19 cellular contexts compared by ENCODE assay signal in genomic region chr2:197149546-197149945, GRCh38.
A peak's percentile ranks its signal among the peaks of the same experiment; 100 is the strongest.
DNase-seq lines count a peak whose midpoint lies in the region; ATAC-seq, FAIRE-seq and TF ChIP-seq lines count a peak whose summit lies in the region.
"Had no signal": no experiment of that assay in that cellular context is flagged by ENCODE, and none has a peak within 500 bp of the region (broad histone marks: within the 10 kb centered on the region; RNA-seq: fewer than 3 reads in every experiment).

No MANE protein-coding gene starts in this region.

- intact Hi-C loops in activated CD4-positive, alpha-beta memory T cell treated with anti-CD3 and anti-CD28 coated beads for 36 hours (cut with micrococcal nuclease), result no loop called here
- intact Hi-C loops in activated B cell treated with CpG ODN at 0.5 μM for 24 hours (cut with micrococcal nuclease), result loop anchor here (10.0 kb wide), 1 partner anchor 1495 kb away; the partner anchor contains the start of gene SLC39A10
- intact Hi-C loops in adrenal gland (cut with DNase I), result no loop called here

- TF ChIP-seq CTCF in activated B cell treated with CpG ODN at 0.5 μM for 24 hours (IDR thresholded peaks at IDR 0.05) (no peak), adrenal gland (IDR thresholded peaks at IDR 0.05) (no peak)

- H3K27ac Mint-ChIP-seq in activated CD4-positive, alpha-beta memory T cell treated with anti-CD3 and anti-CD28 coated beads for 36 hours, result peak overlapping the region; percentile 64
- H3K27ac Mint-ChIP-seq in activated CD4-positive, alpha-beta memory T cell treated with anti-CD3 and anti-CD28 coated beads, Interleukin-2, amount 10 ng/mL, durations not matched to agents 7 days and 5 days, result no peak overlapping the region
- peak overlapping the region; percentile 97 for H3K27ac Mint-ChIP-seq in activated B cell treated with CpG ODN at 0.5 μM for 24 hours
- peak overlapping the region; percentile 28 to 33 for H3K27ac Mint-ChIP-seq in natural killer cell treated with Interleukin-12 subunit alpha and Interleukin-12 subunit beta and Interleukin-15 and Interleukin-18, amount 100 ng/mL, for 72 hours

- no peaks in the 10 kb centered on the region for H3K9me3 Mint-ChIP-seq in activated CD4-positive, alpha-beta memory T cell treated with anti-CD3 and anti-CD28 coated beads for 36 hours
- H3K9me3 Mint-ChIP-seq in activated CD4-positive, alpha-beta memory T cell treated with anti-CD3 and anti-CD28 coated beads, Interleukin-2, amount 10 ng/mL, durations not matched to agents 7 days and 5 days, result no peaks in the 10 kb centered on the region
- H3K9me3 Mint-ChIP-seq in activated B cell treated with CpG ODN at 0.5 μM for 24 hours, result peaks cover 1% of the 10 kb centered on the region
- H3K9me3 Mint-ChIP-seq in natural killer cell treated with Interleukin-12 subunit alpha and Interleukin-12 subunit beta and Interleukin-15 and Interleukin-18, amount 100 ng/mL, for 72 hours, result no peaks in the 10 kb centered on the region

- no peak overlapping the region for H3K4me3 Mint-ChIP-seq in activated CD4-positive, alpha-beta memory T cell treated with anti-CD3 and anti-CD28 coated beads for 36 hours
- no peak overlapping the region for H3K4me3 Mint-ChIP-seq in activated CD4-positive, alpha-beta memory T cell treated with anti-CD3 and anti-CD28 coated beads, Interleukin-2, amount 10 ng/mL, durations not matched to agents 7 days and 5 days
- peak overlapping the region; percentile 13 for H3K4me3 Mint-ChIP-seq in activated B cell treated with CpG ODN at 0.5 μM for 24 hours
- H3K4me3 Mint-ChIP-seq in natural killer cell treated with Interleukin-12 subunit alpha and Interleukin-12 subunit beta and Interleukin-15 and Interleukin-18, amount 100 ng/mL, for 72 hours, result no peak overlapping the region

- no peaks in the 10 kb centered on the region for H3K27me3 ChIP-seq in adrenal gland
- H3K27me3 ChIP-seq: BE2C, uterus had no signal

- no peak overlapping the region for H3K27ac ChIP-seq in adrenal gland
- H3K27ac ChIP-seq: coronary artery, GM23248, psoas muscle, uterus had no signal

- FAIRE-seq in GM12891 (lab: Jason Lieb, UNC) (peak; percentile 88), H54 (lab: Jason Lieb, UNC) (no peak)
- FAIRE-seq: A204.1 had no signal

- DNase-seq in activated CD4-positive, alpha-beta memory T cell treated with anti-CD3 and anti-CD28 coated beads for 36 hours, result no peak
- no peak for DNase-seq in activated CD4-positive, alpha-beta memory T cell treated with anti-CD3 and anti-CD28 coated beads, Interleukin-2, amount 10 ng/mL, durations not matched to agents 7 days and 5 days
- DNase-seq in GM12891 (ENCODE audit: insufficient read length, low spot score) (no peak), activated B cell treated with CpG ODN at 0.5 μM for 24 hours (no peak), adrenal gland (no peak), H54 (ENCODE audit: insufficient read length, low spot score) (no peak), UCSD-AML1 (lab: John Stamatoyannopoulos, UW; ENCODE audit: unreplicated experiment) (no peak)
- DNase-seq in natural killer cell treated with Interleukin-12 subunit alpha and Interleukin-12 subunit beta and Interleukin-15 and Interleukin-18, amount 100 ng/mL, for 72 hours (ENCODE audit: low spot score), result no peak
- DNase-seq: activated CD4-positive, alpha-beta T cell treated with anti-CD3 and anti-CD28 coated beads for 4 hours; activated T-cell treated with anti-CD3 and anti-CD28 coated beads, Interleukin-2, amount 50 U/mL, for 1 hour; BE2C; GM23248; KBM-7; NCI-H187; psoas muscle; stimulated activated CD4-positive, alpha-beta T cell treated with anti-CD3 and anti-CD28 coated beads, Interleukin-4, amount 100 ng/mL, for 1 hour; uterus had no signal

- no peaks in the 10 kb centered on the region for H3K9me3 ChIP-seq in adrenal gland (replicated peaks in 1 of 3)
- H3K9me3 ChIP-seq: BE2C, psoas muscle, uterus had no signal

- H3K27me3 Mint-ChIP-seq in activated CD4-positive, alpha-beta memory T cell treated with anti-CD3 and anti-CD28 coated beads for 36 hours, result no peaks in the 10 kb centered on the region
- no peaks in the 10 kb centered on the region for H3K27me3 Mint-ChIP-seq in activated CD4-positive, alpha-beta memory T cell treated with anti-CD3 and anti-CD28 coated beads, Interleukin-2, amount 10 ng/mL, durations not matched to agents 7 days and 5 days
- no peaks in the 10 kb centered on the region for H3K27me3 Mint-ChIP-seq in activated B cell treated with CpG ODN at 0.5 μM for 24 hours
- H3K27me3 Mint-ChIP-seq in natural killer cell treated with Interleukin-12 subunit alpha and Interleukin-12 subunit beta and Interleukin-15 and Interleukin-18, amount 100 ng/mL, for 72 hours, result no peaks in the 10 kb centered on the region

- TF ChIP-seq POLR2A in GM12891 (IDR thresholded peaks at IDR 0.05; ENCODE audit: low read depth, low read length) (no peak), adrenal gland (IDR thresholded peaks at IDR 0.05) (no peak), H54 (IDR thresholded peaks at IDR 0.05; ENCODE audit: low read depth, low read length) (no peak)

- H3K4me3 ChIP-seq in adrenal gland, result no peak overlapping the region
- H3K4me3 ChIP-seq: coronary artery, GM23248, psoas muscle, uterus had no signal

- ATAC-seq in activated B cell treated with CpG ODN at 0.5 μM for 24 hours (ENCODE audit: low read depth), result no peak
- no peak for ATAC-seq in natural killer cell treated with Interleukin-12 subunit alpha and Interleukin-12 subunit beta and Interleukin-15 and Interleukin-18, amount 100 ng/mL, for 72 hours
- ATAC-seq: psoas muscle had no signal

- peaks cover 17 to 44% of the 10 kb centered on the region in 2 donors for H3K4me1 ChIP-seq in adrenal gland (replicated peaks in 1 of 2)
- H3K4me1 ChIP-seq: psoas muscle, uterus had no signal

- peaks cover 80% of the 10 kb centered on the region for H3K4me1 Mint-ChIP-seq in activated CD4-positive, alpha-beta memory T cell treated with anti-CD3 and anti-CD28 coated beads for 36 hours (ENCODE audit: low read depth)
- H3K4me1 Mint-ChIP-seq in activated CD4-positive, alpha-beta memory T cell treated with anti-CD3 and anti-CD28 coated beads, Interleukin-2, amount 10 ng/mL, durations not matched to agents 7 days and 5 days, result peaks cover 71% of the 10 kb centered on the region
- peaks cover 94% of the 10 kb centered on the region for H3K4me1 Mint-ChIP-seq in activated B cell treated with CpG ODN at 0.5 μM for 24 hours
- peaks cover 59 to 78% of the 10 kb centered on the region in 2 donors for H3K4me1 Mint-ChIP-seq in natural killer cell treated with Interleukin-12 subunit alpha and Interleukin-12 subunit beta and Interleukin-15 and Interleukin-18, amount 100 ng/mL, for 72 hours (ENCODE audit: low read depth in 2 of 2)

- H3K36me3 ChIP-seq in adrenal gland (replicated peaks in 1 of 2), result no peaks in the 10 kb centered on the region
- H3K36me3 ChIP-seq: BE2C, uterus had no signal

- WGBS in adrenal gland, 4 donors, result 91 to 99% (median 95%) methylated on average over 4 of the region's 4 CpGs

- peaks cover 7% of the 10 kb centered on the region for H3K36me3 Mint-ChIP-seq in activated CD4-positive, alpha-beta memory T cell treated with anti-CD3 and anti-CD28 coated beads for 36 hours
- H3K36me3 Mint-ChIP-seq in activated CD4-positive, alpha-beta memory T cell treated with anti-CD3 and anti-CD28 coated beads, Interleukin-2, amount 10 ng/mL, durations not matched to agents 7 days and 5 days (ENCODE audit: low read depth), result peaks cover 55% of the 10 kb centered on the region
- H3K36me3 Mint-ChIP-seq in activated B cell treated with CpG ODN at 0.5 μM for 24 hours (ENCODE audit: low read depth), result peaks cover 15% of the 10 kb centered on the region
- peaks cover 7% of the 10 kb centered on the region for H3K36me3 Mint-ChIP-seq in natural killer cell treated with Interleukin-12 subunit alpha and Interleukin-12 subunit beta and Interleukin-15 and Interleukin-18, amount 100 ng/mL, for 72 hours

- POLR2A ChIA-PET in activated CD4-positive, alpha-beta memory T cell treated with anti-CD3 and anti-CD28 coated beads for 36 hours (lab: Charles Lee), result interaction anchor here (1.1 kb wide), 1 partner anchor 12 kb away, joined by 3 read pairs; no protein-coding TSS in a partner anchor
- POLR2A ChIA-PET in activated CD4-positive, alpha-beta memory T cell treated with anti-CD3 and anti-CD28 coated beads, Interleukin-2, amount 10 ng/mL, durations not matched to agents 7 days and 5 days (lab: Charles Lee), result no interaction called here
- POLR2A ChIA-PET in activated B cell treated with CpG ODN at 0.5 μM for 24 hours (lab: Charles Lee), result interaction anchor here (0.6 to 4.0 kb wide), 3 partner anchors 12 to 48 kb away, joined by 4 to 34 read pairs (median 5); no protein-coding TSS in a partner anchor

- CTCF ChIA-PET in activated CD4-positive, alpha-beta memory T cell treated with anti-CD3 and anti-CD28 coated beads for 36 hours (lab: Charles Lee), result interaction anchor here (1.1 to 2.0 kb wide), 3 partner anchors 10 to 19 kb away, joined by 5 to 7 read pairs (median 6); no protein-coding TSS in a partner anchor
- CTCF ChIA-PET in activated CD4-positive, alpha-beta memory T cell treated with anti-CD3 and anti-CD28 coated beads, Interleukin-2, amount 10 ng/mL, durations not matched to agents 7 days and 5 days (lab: Charles Lee), result interaction anchor here (1.1 to 1.5 kb wide), 2 partner anchors 13 to 19 kb away, joined by 3 to 4 read pairs; no protein-coding TSS in a partner anchor
- CTCF ChIA-PET in activated B cell treated with CpG ODN at 0.5 μM for 24 hours (lab: Charles Lee), result interaction anchor here (1.5 to 1.7 kb wide), 2 partner anchors 19 to 36 kb away, joined by 5 to 6 read pairs; no protein-coding TSS in a partner anchor

TF ChIP-seq in GM12891, 5 proteins besides CTCF, POLR2A, EP300 and RAD21:
- TF ChIP-seq POU2F2 (IDR thresholded peaks at IDR 0.05; ENCODE audit: low read depth, low read length) (no peak), PAX5 (IDR thresholded peaks at IDR 0.05; ENCODE audit: insufficient read depth, low read length, severe bottlenecking) (no peak), SPI1 (IDR thresholded peaks at IDR 0.05; ENCODE audit: low read depth, low read length) (no peak), TAF1 (IDR thresholded peaks at IDR 0.05; ENCODE audit: low read depth, low read length) (no peak), POLR2AphosphoS5 (IDR thresholded peaks at IDR 0.05; ENCODE audit: low read depth, low read length) (no peak)
